In genomic region chr20:22509090-22509938, GRCh38 we compare ENCODE assay signal across 1 cellular context.
TF ChIP-seq lines count a peak whose summit lies in the region.

No MANE protein-coding gene starts in this region.

TF ChIP-seq in HepG2, 621 proteins besides CTCF, POLR2A, EP300 and RAD21 (continued from another document and continues in another):
- TF ChIP-seq HMGXB3 (CRISPR knock-in tag; IDR thresholded peaks at IDR 0.05; ENCODE audit: borderline replicate concordance) (no peak), ZBTB44 (CRISPR knock-in tag; IDR thresholded peaks at IDR 0.05) (no peak), ZNF761 (CRISPR knock-in tag; conservative IDR thresholded peaks at IDR 0.05) (no peak), MED1 (CRISPR knock-in tag; IDR thresholded peaks at IDR 0.05) (no peak), BCL6 (CRISPR knock-in tag; IDR thresholded peaks at IDR 0.05) (peak; percentile 58; the same call in 1 of the 2 replicates), ZBTB26 (CRISPR knock-in tag; IDR thresholded peaks at IDR 0.05; ENCODE audit: borderline replicate concordance) (0 out of 2 replicates have a peak, but pooled peaks have one; percentile 27), IKZF5 (CRISPR knock-in tag; IDR thresholded peaks at IDR 0.05) (no peak), SKIL (CRISPR knock-in tag; IDR thresholded peaks at IDR 0.05; ENCODE audit: borderline replicate concordance) (no peak), ZNF580 (CRISPR knock-in tag; IDR thresholded peaks at IDR 0.05; ENCODE audit: borderline replicate concordance, low read depth) (peak; percentile 26; the same call in 1 of the 2 replicates), ZNF280B (CRISPR knock-in tag; IDR thresholded peaks at IDR 0.05; ENCODE audit: borderline replicate concordance) (0 out of 2 replicates have a peak, but pooled peaks have one; percentile 31), PHF21A (CRISPR knock-in tag; IDR thresholded peaks at IDR 0.05) (no peak), FOXA3 (CRISPR knock-in tag; IDR thresholded peaks at IDR 0.05) (peak; percentile 83), ZNF550 (CRISPR knock-in tag; IDR thresholded peaks at IDR 0.05; ENCODE audit: borderline replicate concordance) (peak; percentile 75; the same call in 1 of the 2 replicates), CEBPB (IDR thresholded peaks at IDR 0.05; ENCODE audit: borderline replicate concordance, low read depth, low read length) (no peak), KDM1A (CRISPR knock-in tag; IDR thresholded peaks at IDR 0.05) (0 out of 2 replicates have a peak, but pooled peaks have one; percentile 67), SMAD1 (CRISPR knock-in tag; IDR thresholded peaks at IDR 0.05; ENCODE audit: borderline replicate concordance, low read depth) (no peak), ATF5 (CRISPR knock-in tag; IDR thresholded peaks at IDR 0.05; ENCODE audit: low read depth) (no peak), ZSCAN29 (CRISPR knock-in tag; conservative IDR thresholded peaks at IDR 0.05) (no peak), MIER2 (CRISPR knock-in tag; IDR thresholded peaks at IDR 0.05) (peak; percentile 52; the same call in 1 of the 2 replicates), ZNF572 (CRISPR knock-in tag; IDR thresholded peaks at IDR 0.05) (0 out of 2 replicates have a peak, but pooled peaks have one; percentile 58), ZNF569 (CRISPR knock-in tag; IDR thresholded peaks at IDR 0.05; ENCODE audit: borderline replicate concordance) (no peak), ZBTB40 (IDR thresholded peaks at IDR 0.05) (no peak), ZBTB40 (CRISPR knock-in tag; IDR thresholded peaks at IDR 0.05) (peak; percentile 29; the same call in 1 of the 2 replicates), ZNF563 (CRISPR knock-in tag; IDR thresholded peaks at IDR 0.05) (no peak), HDAC2 (CRISPR knock-in tag; IDR thresholded peaks at IDR 0.05) (0 out of 2 replicates have a peak, but pooled peaks have one; percentile 22), NFE2L1 (CRISPR knock-in tag; IDR thresholded peaks at IDR 0.05; ENCODE audit: borderline replicate concordance) (no peak), ZNF501 (CRISPR knock-in tag; IDR thresholded peaks at IDR 0.05) (peak; percentile 46; the same call in 1 of the 2 replicates), ZFP91 (CRISPR knock-in tag; IDR thresholded peaks at IDR 0.05; ENCODE audit: borderline replicate concordance) (0 out of 2 replicates have a peak, but pooled peaks have one; percentile 29), HOXA5 (CRISPR knock-in tag; IDR thresholded peaks at IDR 0.05) (no peak), ZNF724P (CRISPR knock-in tag; IDR thresholded peaks at IDR 0.05; ENCODE audit: borderline replicate concordance) (no peak)
